17 cellular contexts compared by ENCODE assay signal in genomic region chr6:31889331-31889972, GRCh38. TPM values are rescaled to one million over a fixed set of nuclear protein-coding genes. Genes with fewer than 3 reads are reported as not detected.
"Had no signal": no experiment of that assay in that cellular context is flagged by ENCODE, and none has a peak within 500 bp of the region (broad histone marks: within the 10 kb centered on the region; RNA-seq: fewer than 3 reads in every experiment).

No MANE protein-coding gene starts in this region.

- H3K27ac Mint-ChIP-seq: endodermal cell had no signal

- H3K4me1 ChIP-seq: psoas muscle, tibial artery, upper lobe of right lung, vagina had no signal

- H3K9me3 Mint-ChIP-seq: endodermal cell; naive thymus-derived CD8-positive, alpha-beta T cell had no signal

- H3K27me3 Mint-ChIP-seq: naive thymus-derived CD8-positive, alpha-beta T cell had no signal

- DNase-seq: foreskin melanocyte, hippocampal formation, mammary epithelial cell, psoas muscle, retina, tibial artery had no signal

- H3K4me1 Mint-ChIP-seq: endodermal cell had no signal

- H3K4me3 Mint-ChIP-seq: endodermal cell; naive thymus-derived CD8-positive, alpha-beta T cell had no signal

- H3K27ac ChIP-seq: coronary artery, neutrophil, psoas muscle, spleen, tibial artery, upper lobe of right lung, vagina had no signal

- H3K4me3 ChIP-seq: coronary artery, mucosa of descending colon, psoas muscle, spleen, tibial artery, upper lobe of right lung, vagina had no signal

- H3K27me3 ChIP-seq: neutrophil, spleen, tibial artery, upper lobe of right lung, vagina had no signal

- H3K9me3 ChIP-seq: mucosa of descending colon, neutrophil, psoas muscle, spleen, tibial artery, upper lobe of right lung, vagina had no signal

RNA-seq across cellular contexts. Expression of gene SLC44A4, which starts 10.7 kb away (rescaled TPM):
- total RNA-seq: mammary epithelial cell; naive thymus-derived CD8-positive, alpha-beta T cell; osteoblast; temporal lobe had no signal
- polyA plus RNA-seq: mammary epithelial cell; naive thymus-derived CD8-positive, alpha-beta T cell had no signal

RNA-seq across cellular contexts. Expression of gene ZBTB12, which starts 12.4 kb away (rescaled TPM):
- polyA plus RNA-seq: naive thymus-derived CD8-positive, alpha-beta T cell had no signal

RNA-seq across cellular contexts. Expression of gene C2, which starts 38.1 kb away (rescaled TPM):
- total RNA-seq: dermis microvascular lymphatic vessel endothelial cell had no signal
- polyA plus RNA-seq: mammary epithelial cell; naive thymus-derived CD8-positive, alpha-beta T cell had no signal
